Comparison of ENCODE assay signal across 1 cellular context in genomic region chr1:2985694-2986548, GRCh38.
TF ChIP-seq lines count a peak whose summit lies in the region.

No MANE protein-coding gene starts in this region.

TF ChIP-seq in HEK293, 187 proteins besides CTCF, POLR2A, EP300 and RAD21 (continued from another document):
- TF ChIP-seq ZNF148 (tag by site-specific recombination; IDR thresholded peaks at IDR 0.05; ENCODE audit: borderline replicate concordance) (0 out of 2 replicates have a peak, but pooled peaks have one; percentile 6), ZNF354C (tag by site-specific recombination; IDR thresholded peaks at IDR 0.05; ENCODE audit: borderline replicate concordance, low read depth) (0 out of 2 replicates have a peak, but pooled peaks have one; percentile 34), ZBTB17 (tag by site-specific recombination; IDR thresholded peaks at IDR 0.05) (peak; percentile 99), ZNF521 (tag by site-specific recombination; IDR thresholded peaks at IDR 0.05) (peak; percentile 84), ZNF416 (tag by site-specific recombination; IDR thresholded peaks at IDR 0.05) (no peak)
